In the genomic region with DNA sequence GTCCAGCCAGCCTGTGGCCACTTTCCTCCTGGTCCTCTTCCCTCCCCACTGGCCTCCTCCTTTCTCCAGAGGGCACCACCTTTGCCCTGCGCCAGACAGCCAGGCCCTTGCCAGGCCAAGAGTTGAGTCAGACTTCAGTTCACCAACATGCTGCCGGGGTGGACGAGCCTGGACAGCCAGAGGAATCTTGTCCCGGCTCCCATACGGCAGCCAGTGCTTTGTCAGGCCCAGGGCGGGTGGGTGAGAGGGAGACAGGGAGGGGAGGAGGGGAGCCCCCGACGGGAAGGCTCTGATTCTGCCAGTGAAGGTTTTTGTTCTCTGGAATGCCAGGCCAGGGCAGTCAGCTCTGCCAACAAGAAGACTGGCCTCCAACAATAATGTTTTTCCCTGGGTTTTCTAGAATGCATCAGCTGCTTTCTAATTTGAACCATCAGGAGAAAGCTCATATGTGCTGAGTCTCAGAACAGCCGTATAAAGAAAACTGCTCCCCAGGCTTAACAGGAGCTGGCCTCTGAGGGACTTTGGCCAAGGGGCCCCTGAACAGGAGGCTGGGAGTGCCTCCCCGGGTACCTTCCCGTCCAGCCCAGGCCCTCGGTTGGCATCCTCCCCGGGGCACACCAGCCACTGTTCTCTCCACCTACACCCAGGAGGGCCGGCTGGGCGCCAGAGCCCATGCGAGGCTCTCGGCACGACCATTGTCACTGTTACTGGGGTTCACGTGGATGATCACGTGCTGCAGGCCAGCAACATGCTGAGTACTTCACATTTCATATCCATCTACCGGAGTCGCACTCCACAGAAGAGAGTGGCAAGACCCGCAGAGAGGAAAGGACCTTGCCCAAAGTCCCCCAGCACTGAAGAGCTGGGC, we compare ENCODE assay signal across 15 cellular contexts. TPM values are rescaled to one million over a fixed set of nuclear protein-coding genes. Genes with fewer than 3 reads are reported as not detected.
DNase-seq lines count a peak whose midpoint lies in the region; ATAC-seq, FAIRE-seq and TF ChIP-seq lines count a peak whose summit lies in the region.
"Had no signal": no experiment of that assay in that cellular context is flagged by ENCODE, and none has a peak within 500 bp of the region (broad histone marks: within the 10 kb centered on the region; RNA-seq: fewer than 3 reads in every experiment).

No MANE protein-coding gene starts in this region.

- H3K23ac ChIP-seq in IMR-90 (ENCODE audit: low read depth, low read length), result no peak overlapping the region

- intact Hi-C loops in IMR-90 (cut with micrococcal nuclease), result no loop called here

- H3K27me3 Mint-ChIP-seq in osteocyte (ENCODE audit: unreplicated experiment), result no peaks in the 10 kb centered on the region
- H3K27me3 Mint-ChIP-seq: activated CD4-positive, alpha-beta T cell treated with anti-CD3 and anti-CD28 coated beads for 36 hours had no signal

- peak overlapping the region; percentile 70 for H2AK9ac ChIP-seq in IMR-90 (replicated peaks; ENCODE audit: low read depth, low read length, poor library complexity)

- peaks cover 30% of the 10 kb centered on the region for H3K4me1 Mint-ChIP-seq in osteocyte (ENCODE audit: unreplicated experiment)

- no peak overlapping the region for H3K4me2 ChIP-seq in IMR-90 (ENCODE audit: low read depth, low read length)

- no peaks in the 10 kb centered on the region for H3K9me3 ChIP-seq in IMR-90 (ENCODE audit: control insufficient read depth, insufficient read depth, low read length)

- WGBS in IMR-90 (ENCODE audit: extremely low coverage in 2 of 2, insufficient read length in 1 of 2), 2 experiments, result 84% methylated on average over 6 of the region's 23 CpGs; no CpG with 5 or more reads in 1 of the 2 experiments

- dilution Hi-C loops in IMR-90 (cut with HindIII; ENCODE audit: low sequenced_read_pairs, unreplicated experiment), result no loop called here

- H2BK15ac ChIP-seq in IMR-90 (ENCODE audit: low read depth, low read length), result peak overlapping the region; percentile 64; the same call in 1 of the 3 replicates

- peak overlapping the region; percentile 43 for H4K5ac ChIP-seq in IMR-90 (ENCODE audit: low read depth, low read length)

- no peaks in the 10 kb centered on the region for H3K9me3 Mint-ChIP-seq in osteocyte (ENCODE audit: unreplicated experiment)
- H3K9me3 Mint-ChIP-seq: stimulated activated memory B cell treated with anti-CD40 and anti-IgM and Interleukin-4, amounts not matched to agents 10 μg/mL and 1 μg/mL and 100 μg/mL, for 72 hours had no signal

- H3K9me1 ChIP-seq in IMR-90 (ENCODE audit: insufficient read depth, low read length), result peaks cover 7% of the 10 kb centered on the region

- no peaks in the 10 kb centered on the region for H3K36me3 ChIP-seq in IMR-90 (ENCODE audit: control insufficient read depth, insufficient read depth, low read length)

- ATAC-seq in IMR-90 (ENCODE audit: low read depth) (peak; percentile 42), HG03039 (IDR thresholded peaks at IDR 0.05; ENCODE audit: unreplicated experiment) (no peak)
- ATAC-seq: activated CD4-positive, alpha-beta T cell treated with anti-CD3 and anti-CD28 coated beads for 36 hours; left lobe of liver; stimulated activated memory B cell treated with anti-CD40 and anti-IgM and Interleukin-4, amounts not matched to agents 10 μg/mL and 1 μg/mL and 100 μg/mL, for 72 hours had no signal

- no TSS peak for BruUV-seq in IMR-90 (replicated peaks; lab: Mats Ljungman, UMichigan)

- H4K8ac ChIP-seq in IMR-90 (ENCODE audit: low read depth in 2 of 2, low read length in 2 of 2), result peak overlapping the region in 1 of 2 experiments; percentile 44; a peak in 1 of 4 replicates

- H3K27me3 ChIP-seq in IMR-90 (ENCODE audit: control insufficient read depth, insufficient read depth, low read length), result no peaks in the 10 kb centered on the region

- peak overlapping the region; percentile 96 for H3K27ac Mint-ChIP-seq in osteocyte (ENCODE audit: unreplicated experiment)
- H3K27ac Mint-ChIP-seq: activated CD4-positive, alpha-beta T cell treated with anti-CD3 and anti-CD28 coated beads for 36 hours; stimulated activated memory B cell treated with anti-CD40 and anti-IgM and Interleukin-4, amounts not matched to agents 10 μg/mL and 1 μg/mL and 100 μg/mL, for 72 hours had no signal

- no peak for TF ChIP-seq POLR2A in IMR-90 (IDR thresholded peaks at IDR 0.05; ENCODE audit: low read depth, low read length)
- no peak for TF ChIP-seq POLR2A in GM12892 (IDR thresholded peaks at IDR 0.05; ENCODE audit: low read depth, low read length)
- TF ChIP-seq POLR2A in erythroblast (IDR thresholded peaks at IDR 0.05; ENCODE audit: low read length), result no peak

- no peak overlapping the region for H3K56ac ChIP-seq in IMR-90 (ENCODE audit: extremely low read depth, insufficient read depth, low read length)

- H3K14ac ChIP-seq in IMR-90 (replicated peaks; ENCODE audit: low read depth, low read length), result peak overlapping the region; percentile 35

- H2BK5ac ChIP-seq in IMR-90 (ENCODE audit: low read depth, low read length, poor library complexity, severe bottlenecking), result peak overlapping the region; percentile 28

- H3K27ac ChIP-seq in IMR-90 (ENCODE audit: insufficient read depth, low read length) (peak overlapping the region; percentile 19; the same call in 1 of the 2 replicates), cingulate gyrus (ENCODE audit: low read depth, low read length) (peak overlapping the region; percentile 10)

- 0 out of 4 replicates have a peak, but pooled peaks cover 0 to 3% of the 10 kb centered on the region in 2 experiments for H3K79me1 ChIP-seq in IMR-90 (ENCODE audit: low read depth in 1 of 2, low read length in 2 of 2)

- peak overlapping the region; percentile 44 for H3K4ac ChIP-seq in IMR-90 (ENCODE audit: low read depth, low read length)

- TF ChIP-seq RAD21 in IMR-90 (IDR thresholded peaks at IDR 0.05; ENCODE audit: low read length), result no peak

- H2BK20ac ChIP-seq in IMR-90 (ENCODE audit: low read depth, low read length), result peak overlapping the region; percentile 63

- POLR2A ChIA-PET in IMR-90 (lab: Charles Lee; ENCODE audit: unreplicated experiment), result no interaction called here

- H4K20me1 ChIP-seq in IMR-90 (ENCODE audit: insufficient read depth, low read length), result no peaks in the 10 kb centered on the region

- FAIRE-seq in GM12892 (lab: Jason Lieb, UNC), result no peak
- FAIRE-seq: HTR-8/SVneo had no signal

- no peaks in the 10 kb centered on the region for H3K36me3 Mint-ChIP-seq in osteocyte (ENCODE audit: unreplicated experiment)
- H3K36me3 Mint-ChIP-seq: stimulated activated memory B cell treated with anti-CD40 and anti-IgM and Interleukin-4, amounts not matched to agents 10 μg/mL and 1 μg/mL and 100 μg/mL, for 72 hours had no signal

- peaks cover 12% of the 10 kb centered on the region for H3K4me1 ChIP-seq in IMR-90 (ENCODE audit: control insufficient read depth, insufficient read depth, low read length)

- H3K4me3 Mint-ChIP-seq in osteocyte (ENCODE audit: unreplicated experiment), result no peak overlapping the region
- H3K4me3 Mint-ChIP-seq: activated CD4-positive, alpha-beta T cell treated with anti-CD3 and anti-CD28 coated beads for 36 hours; stimulated activated memory B cell treated with anti-CD40 and anti-IgM and Interleukin-4, amounts not matched to agents 10 μg/mL and 1 μg/mL and 100 μg/mL, for 72 hours had no signal

- H4K91ac ChIP-seq in IMR-90 (ENCODE audit: insufficient read depth, low read depth, low read length), result peak overlapping the region; percentile 58

- no peak overlapping the region for H3K4me3 ChIP-seq in IMR-90 (ENCODE audit: insufficient read depth, low read depth, low read length)

- H2AK5ac ChIP-seq in IMR-90 (ENCODE audit: low read depth, low read length), result peak overlapping the region; percentile 81

- TF ChIP-seq CTCF in IMR-90 (conservative IDR thresholded peaks at IDR 0.05; ENCODE audit: low read depth, low read length), result no peak
- no peak for TF ChIP-seq CTCF in osteocyte (IDR thresholded peaks at IDR 0.05)

- H2BK120ac ChIP-seq in IMR-90 (ENCODE audit: low read depth, low read length), result peak overlapping the region; percentile 74

- peak; percentile 61 for DNase-seq in AG20443 (ENCODE audit: low spot score)
- no peak for DNase-seq in IMR-90
- no peak for DNase-seq in osteocyte (ENCODE audit: extremely low spot score, unreplicated experiment)
- no peak for DNase-seq in DMS53 treated with DMSO at 0.1 percent for 48 hours (lab: John Stamatoyannopoulos, UW; ENCODE audit: unreplicated experiment)
- DNase-seq in GM12892 (ENCODE audit: insufficient read length), result no peak
- DNase-seq in erythroblast (lab: John Stamatoyannopoulos, UW), result no peak
- DNase-seq: activated CD4-positive, alpha-beta T cell treated with anti-CD3 and anti-CD28 coated beads for 36 hours; NCI-H1092 treated with DMSO at 0.1 percent for 48 hours; NCI-H82; stimulated activated CD4-positive, alpha-beta T cell treated with anti-CD3 and anti-CD28 coated beads, Interleukin-1b, Interleukin-23, amount 100 ng/mL, for 48 hours had no signal

- in situ Hi-C loops in IMR-90 (cut with MboI; ENCODE audit: low sequenced_read_pairs), result no loop called here

- H3K18ac ChIP-seq in IMR-90 (ENCODE audit: low read depth, low read length), result peak overlapping the region; percentile 37; the same call in 1 of the 2 replicates

- no peak overlapping the region for H3K9ac ChIP-seq in IMR-90 (ENCODE audit: low read depth, low read length)

- peak overlapping the region; percentile 79 for H2AFZ ChIP-seq in IMR-90 (replicated peaks; ENCODE audit: low read length, poor library complexity)

- CTCF ChIA-PET in IMR-90 (lab: Yijun Ruan, JAX), result interaction anchor here (0.5 kb wide), 1 partner anchor 106 kb away, joined by 9 read pairs; no protein-coding TSS in a partner anchor

TF ChIP-seq in IMR-90, 13 proteins besides CTCF, POLR2A, EP300 and RAD21 (continues in another document):
- TF ChIP-seq, protein P1, sequence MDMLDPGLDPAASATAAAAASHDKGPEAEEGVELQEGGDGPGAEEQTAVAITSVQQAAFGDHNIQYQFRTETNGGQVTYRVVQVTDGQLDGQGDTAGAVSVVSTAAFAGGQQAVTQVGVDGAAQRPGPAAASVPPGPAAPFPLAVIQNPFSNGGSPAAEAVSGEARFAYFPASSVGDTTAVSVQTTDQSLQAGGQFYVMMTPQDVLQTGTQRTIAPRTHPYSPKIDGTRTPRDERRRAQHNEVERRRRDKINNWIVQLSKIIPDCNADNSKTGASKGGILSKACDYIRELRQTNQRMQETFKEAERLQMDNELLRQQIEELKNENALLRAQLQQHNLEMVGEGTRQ (IDR thresholded peaks at IDR 0.05; ENCODE audit: low read depth, low read length), result no peak
- no peak for TF ChIP-seq SMC3 (IDR thresholded peaks at IDR 0.05; ENCODE audit: low read depth, low read length)

RNA-seq across cellular contexts. Expression of a gene that starts 28.6 kb away (rescaled TPM):
- total RNA-seq in IMR-90 (2012; rRNA removed), result 79.4 and 130 TPM in 2 replicates
- polyA plus RNA-seq in IMR-90 (2012; rRNA removed), result 203 and 214 TPM in 2 replicates
- 41.6 and 110 TPM in 2 replicates for polyA plus RNA-seq in IMR-90 (2012; cell fraction: cytosol; rRNA removed)
- 1,609 and 2,085 TPM in 2 replicates for polyA plus RNA-seq in IMR-90 (2012; cell fraction: nucleus; rRNA removed; ENCODE audit: low replicate concordance)
- 13.7 and 15.5 TPM in 2 replicates for total RNA-seq in osteocyte
- polyA plus RNA-seq in GM12892 (2012; ENCODE audit: missing spikeins), result 1.2 TPM

RNA-seq across cellular contexts. Expression of a gene that starts 48.7 kb away (rescaled TPM):
- total RNA-seq in IMR-90 (2012; rRNA removed) (not detected in 2 replicates), osteocyte (not detected in 2 replicates)
- not detected in 2 replicates for polyA plus RNA-seq in IMR-90 (2012; rRNA removed)
- 0.07 TPM in 1 of 2 replicates, not detected in the other for polyA plus RNA-seq in IMR-90 (2012; cell fraction: cytosol; rRNA removed)
- 0.42 and 0.81 TPM in 2 replicates for polyA plus RNA-seq in IMR-90 (2012; cell fraction: nucleus; rRNA removed; ENCODE audit: low replicate concordance)
- polyA plus RNA-seq in GM12892 (2012; ENCODE audit: missing spikeins), result not detected
